In the genomic region with DNA sequence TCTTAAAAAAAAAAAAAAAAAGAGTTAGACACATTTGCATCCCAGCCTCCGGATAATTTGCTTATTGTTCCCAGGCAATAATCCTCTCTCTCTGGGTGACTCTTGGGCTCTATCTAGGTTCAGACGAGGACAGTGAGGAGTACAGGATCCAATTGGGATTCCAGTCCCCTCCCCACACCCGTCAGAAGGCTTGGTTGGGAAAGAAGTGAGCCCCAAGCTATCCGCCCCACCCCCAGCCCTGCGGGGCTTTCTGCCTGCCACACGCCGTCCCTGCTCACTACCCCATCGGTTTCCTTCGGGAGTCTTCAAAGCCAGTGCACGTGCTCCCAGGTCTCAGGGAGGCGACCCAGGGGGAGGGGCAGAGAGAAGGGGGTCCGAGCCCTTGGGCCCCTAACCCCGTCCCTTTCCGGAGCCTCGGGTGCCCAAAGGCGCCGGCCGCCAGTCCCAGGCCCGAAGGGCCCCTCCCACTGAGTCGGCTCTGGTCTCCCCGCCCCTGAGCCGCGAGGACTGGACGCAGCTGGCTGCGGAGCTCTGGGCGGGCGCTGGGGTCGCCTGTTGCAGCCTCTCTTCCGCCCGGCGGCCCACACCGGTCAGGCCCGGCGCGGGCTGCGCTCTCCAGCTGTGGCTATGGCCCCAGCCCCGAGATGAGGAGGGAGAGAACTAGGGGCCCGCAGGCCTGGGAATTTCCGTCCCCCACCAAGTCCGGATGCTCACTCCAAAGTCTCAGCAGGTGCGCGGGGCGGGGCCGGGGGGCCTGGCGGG, we compare ENCODE assay signal across 7 cellular contexts. TPM values are rescaled to one million over a fixed set of nuclear protein-coding genes. Genes with fewer than 3 reads are reported as not detected.
DNase-seq lines count a peak whose midpoint lies in the region; ATAC-seq, FAIRE-seq and TF ChIP-seq lines count a peak whose summit lies in the region.

No MANE protein-coding gene starts in this region.

- no peak for FAIRE-seq in HTR-8/SVneo (lab: Jason Lieb, UNC)

- TF ChIP-seq CTCF in lung (IDR thresholded peaks at IDR 0.05; ENCODE audit: control extremely low read depth, extremely low read depth) (no peak), suprapubic skin (IDR thresholded peaks at IDR 0.05) (no peak)

- ATAC-seq in GM19463 (IDR thresholded peaks at IDR 0.05; ENCODE audit: unreplicated experiment) (peak; percentile 58), lung (ENCODE audit: insufficient read depth, low FRiP score) (peak; percentile 77)
- no peak for ATAC-seq in effector memory CD8-positive, alpha-beta T cell (replicated peaks)

- H3K4me1 ChIP-seq in lung (ENCODE audit: control insufficient read depth in 2 of 2, insufficient read depth in 2 of 2, low read length in 2 of 2): peaks cover 12 to 20% of the 10 kb centered on the region in 2 donors
- peaks cover 76% of the 10 kb centered on the region for H3K4me1 ChIP-seq in suprapubic skin

- H3K27me3 Mint-ChIP-seq in effector memory CD8-positive, alpha-beta T cell: peaks cover 14 to 36% of the 10 kb centered on the region in 2 donors

- peak; percentile 77 for DNase-seq in ELR (ENCODE audit: low read depth)
- DNase-seq in HTR-8/SVneo (ENCODE audit: insufficient read length, low spot score): peak; percentile 51
- peak; percentile 79 for DNase-seq in SK-N-DZ (ENCODE audit: low spot score)
- DNase-seq in effector memory CD8-positive, alpha-beta T cell: no peak
- DNase-seq in lung (ENCODE audit: low spot score): peak; percentile 75
- DNase-seq in suprapubic skin (ENCODE audit: low spot score in 2 of 2): peak in 1 of 2 donors; percentile 90

- H3K9me3 ChIP-seq in lung (ENCODE audit: control insufficient read depth in 2 of 2, insufficient read depth in 1 of 2, low read length in 1 of 2) (no peaks in the 10 kb centered on the region), suprapubic skin (no peaks in the 10 kb centered on the region)

- TF ChIP-seq EP300 in suprapubic skin (IDR thresholded peaks at IDR 0.05): no peak

- no peak overlapping the region for H3K27ac Mint-ChIP-seq in effector memory CD8-positive, alpha-beta T cell

- 2 to 3% methylated on average over 23 to 45 of the region's 45 CpGs for WGBS in lung, 2 donors
- 6% methylated on average over 11 of the region's 45 CpGs for WGBS in suprapubic skin

- H3K27ac ChIP-seq in lung (ENCODE audit: low read depth in 1 of 2, low read length in 1 of 2) (peak overlapping the region; percentile 65 to 77), suprapubic skin (peak overlapping the region; percentile 92)

- H3K36me3 ChIP-seq in lung (ENCODE audit: control insufficient read depth in 2 of 2, insufficient read depth in 2 of 2, low read length in 2 of 2): no peaks in the 10 kb centered on the region
- no peaks in the 10 kb centered on the region for H3K36me3 ChIP-seq in suprapubic skin

- peaks cover 11 to 20% of the 10 kb centered on the region in 2 donors for H3K4me1 Mint-ChIP-seq in effector memory CD8-positive, alpha-beta T cell (ENCODE audit: low read depth in 2 of 2)

- peak overlapping the region; percentile 38 to 65 for H3K4me3 Mint-ChIP-seq in effector memory CD8-positive, alpha-beta T cell

- H3K9me3 Mint-ChIP-seq in effector memory CD8-positive, alpha-beta T cell: no peaks in the 10 kb centered on the region

- peak in 1 of 2 donors; percentile 61 for TF ChIP-seq POLR2A in suprapubic skin (IDR thresholded peaks at IDR 0.05)

- no peaks in the 10 kb centered on the region for H3K36me3 Mint-ChIP-seq in effector memory CD8-positive, alpha-beta T cell (ENCODE audit: insufficient read depth)

- H3K27me3 ChIP-seq in lung (ENCODE audit: control insufficient read depth, insufficient read depth): no peaks in the 10 kb centered on the region
- no peaks in the 10 kb centered on the region for H3K27me3 ChIP-seq in suprapubic skin

- H3K4me3 ChIP-seq in lung (peak overlapping the region; percentile 60), suprapubic skin (peak overlapping the region; percentile 54)

RNA-seq across cellular contexts. Expression of a gene that starts 2.5 kb away (rescaled TPM):
- not detected in 2 replicates for polyA plus RNA-seq in SK-N-DZ (2014; cell fraction: cytosol; rRNA removed)
- not detected in 2 replicates for polyA plus RNA-seq in SK-N-DZ (2014; cell fraction: nucleus; rRNA removed)
- total RNA-seq in lung (not detected), suprapubic skin (not detected)
- polyA plus RNA-seq in lung: under 1 TPM in 1 of 2 donors, not detected in 1; 0.21 TPM

RNA-seq across cellular contexts. Expression of a gene that starts 4.2 kb away (rescaled TPM):
- polyA plus RNA-seq in SK-N-DZ (2014; cell fraction: cytosol; rRNA removed): 53.3 and 54.4 TPM in 2 replicates
- polyA plus RNA-seq in SK-N-DZ (2014; cell fraction: nucleus; rRNA removed): 213 and 272 TPM in 2 replicates
- total RNA-seq in lung (10 to 100 TPM; 19.1 to 42.7 TPM), suprapubic skin (100 to 1,000 TPM in 1 of 4 donors, 10 to 100 TPM in 3; 61.7 to 133 (median 75.3) TPM)
- 10 to 100 TPM; 20.3 to 32.5 TPM for polyA plus RNA-seq in lung

RNA-seq across cellular contexts. Expression of a gene that starts 27.7 kb away (rescaled TPM):
- 1,614 and 1,776 TPM in 2 replicates for polyA plus RNA-seq in SK-N-DZ (2014; cell fraction: cytosol; rRNA removed)
- 579 and 767 TPM in 2 replicates for polyA plus RNA-seq in SK-N-DZ (2014; cell fraction: nucleus; rRNA removed)
- total RNA-seq in lung: 100 to 1,000 TPM; 458 to 700 TPM
- polyA plus RNA-seq in lung: 100 to 1,000 TPM; 289 to 560 TPM
- 100 to 1,000 TPM; 450 to 830 (median 678) TPM for total RNA-seq in suprapubic skin

RNA-seq across cellular contexts. Expression of a gene that starts 38.1 kb away (rescaled TPM):
- polyA plus RNA-seq in SK-N-DZ (2014; cell fraction: cytosol; rRNA removed): 52.7 and 59.7 TPM in 2 replicates
- 39.2 and 41.2 TPM in 2 replicates for polyA plus RNA-seq in SK-N-DZ (2014; cell fraction: nucleus; rRNA removed)
- total RNA-seq in lung (10 to 100 TPM; 29.9 to 44.4 TPM), suprapubic skin (10 to 100 TPM; 26.2 to 38.5 (median 30.9) TPM)
- polyA plus RNA-seq in lung: 10 to 100 TPM; 15.0 to 39.9 TPM

RNA-seq across cellular contexts. Expression of a gene that starts 46.1 kb away (rescaled TPM):
- 17.0 and 22.0 TPM in 2 replicates for polyA plus RNA-seq in SK-N-DZ (2014; cell fraction: cytosol; rRNA removed)
- polyA plus RNA-seq in SK-N-DZ (2014; cell fraction: nucleus; rRNA removed): 19.9 and 24.9 TPM in 2 replicates
- 10 to 100 TPM; 13.1 to 20.1 TPM for total RNA-seq in lung
- 10 to 100 TPM; 20.7 to 40.6 TPM for polyA plus RNA-seq in lung
- 10 to 100 TPM; 12.9 to 25.0 (median 16.1) TPM for total RNA-seq in suprapubic skin

Comparison
In these comparisons a context has a peak if more than half of its experiments do, and no peak if none do; other contexts are left out.
1. DNase-seq: peak in ELR (single experiment), HTR-8/SVneo (single experiment), SK-N-DZ (single experiment) and lung (single experiment); none in effector memory CD8-positive, alpha-beta T cell (0 of 3).